Comparison of ENCODE assay signal across 9 cellular contexts in the genomic region with DNA sequence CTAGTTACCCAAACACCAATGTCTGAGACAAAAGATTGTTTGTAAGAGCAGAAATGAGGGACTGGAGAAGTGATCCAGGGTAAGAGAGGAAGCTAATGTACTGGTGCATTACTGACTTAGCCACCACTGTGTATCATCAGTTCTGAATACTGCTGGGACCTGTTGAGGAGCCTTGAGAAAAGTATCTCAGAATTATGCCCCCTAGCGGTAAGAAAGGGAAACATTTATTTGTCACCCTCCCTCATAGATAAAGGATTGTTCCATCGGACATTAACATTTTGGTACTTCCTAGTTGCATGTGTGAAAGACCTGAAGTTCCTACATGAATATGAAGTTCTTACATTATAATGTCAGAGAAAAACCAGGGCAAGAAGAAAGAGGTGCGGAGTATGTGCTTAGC.
DNase-seq lines count a peak whose midpoint lies in the region; ATAC-seq and TF ChIP-seq lines count a peak whose summit lies in the region.
"Had no signal": no experiment of that assay in that cellular context is flagged by ENCODE, and none has a peak within 500 bp of the region (broad histone marks: within the 10 kb centered on the region; RNA-seq: fewer than 3 reads in every experiment).

No MANE protein-coding gene starts in this region.

- H3K4me2 ChIP-seq in Loucy (ENCODE audit: low read depth, low read length, poor library complexity, severe bottlenecking) = no peak overlapping the region

- no peaks in the 10 kb centered on the region for H3K79me2 ChIP-seq in Loucy (ENCODE audit: insufficient read depth, low read length)

- peak; percentile 24 to 43 for DNase-seq in AML-193 (lab: John Stamatoyannopoulos, UW)
- DNase-seq in epithelial cell of esophagus (ENCODE audit: low read depth) = peak; percentile 20
- DNase-seq in COLO829 (ENCODE audit: low spot score) = no peak
- no peak for DNase-seq in GM13976 (ENCODE audit: low spot score)
- DNase-seq in HK-2 (ENCODE audit: unreplicated experiment) = no peak
- DNase-seq in cerebellum (ENCODE audit: low spot score) = no peak
- DNase-seq: T-cell had no signal

- peak; percentile 49 for ATAC-seq in GM21360 (IDR thresholded peaks at IDR 0.05; ENCODE audit: unreplicated experiment)
- ATAC-seq: T-cell had no signal

- H3K4me3 ChIP-seq in Loucy (ENCODE audit: low read length, poor library complexity, severe bottlenecking) (no peak overlapping the region), epithelial cell of esophagus (ENCODE audit: low read length) (no peak overlapping the region)

- H4K20me1 ChIP-seq in Loucy (ENCODE audit: insufficient read depth, low read length, poor library complexity, severe bottlenecking) = no peaks in the 10 kb centered on the region

- no peak overlapping the region for H3K9ac ChIP-seq in Loucy (ENCODE audit: low read depth, low read length, poor library complexity, severe bottlenecking)

- no peaks in the 10 kb centered on the region for H3K27me3 ChIP-seq in Loucy (ENCODE audit: insufficient read depth, low read length, poor library complexity, severe bottlenecking)

- in situ Hi-C loops in GM13976 (cut with MboI; ENCODE audit: low sequenced_read_pairs, unreplicated experiment) = no loop called here

- no peak overlapping the region for H2AFZ ChIP-seq in Loucy (ENCODE audit: low read length)

- no peaks in the 10 kb centered on the region for H3F3A ChIP-seq in Loucy (ENCODE audit: low read depth)

- H3K9me2 ChIP-seq in Loucy (replicated peaks; ENCODE audit: low read depth, low read length) = no peaks in the 10 kb centered on the region

- TF ChIP-seq CTCF in Loucy (conservative IDR thresholded peaks at IDR 0.05; ENCODE audit: low read length) = peak; percentile 81
- peak; percentile 20 for TF ChIP-seq CTCF in epithelial cell of esophagus (IDR thresholded peaks at IDR 0.05; ENCODE audit: insufficient read depth, low read depth, low read length, missing control alignments)
- no peak for TF ChIP-seq CTCF in GM13976 (IDR thresholded peaks at IDR 0.05; ENCODE audit: borderline replicate concordance, control extremely low read depth, extremely low read depth, insufficient read depth, missing control alignments)

- no peaks in the 10 kb centered on the region for H3K4me1 ChIP-seq in Loucy (ENCODE audit: insufficient read depth, low read length, poor library complexity, severe bottlenecking)

- H3K36me3 ChIP-seq in Loucy (ENCODE audit: insufficient read depth, low read length) = no peaks in the 10 kb centered on the region

- no peaks in the 10 kb centered on the region for H3K9me3 ChIP-seq in Loucy (ENCODE audit: insufficient read depth, low read depth, low read length)

Comparison
In these comparisons a context has a peak if more than half of its experiments do, and no peak if none do; other contexts are left out.
1. DNase-seq: peak in AML-193 (2 of 2) and epithelial cell of esophagus (single experiment); none in COLO829 (single experiment), GM13976 (single experiment), HK-2 (single experiment) and cerebellum (single experiment).